ENCODE assay signal across 8 cellular contexts in the genomic region with DNA sequence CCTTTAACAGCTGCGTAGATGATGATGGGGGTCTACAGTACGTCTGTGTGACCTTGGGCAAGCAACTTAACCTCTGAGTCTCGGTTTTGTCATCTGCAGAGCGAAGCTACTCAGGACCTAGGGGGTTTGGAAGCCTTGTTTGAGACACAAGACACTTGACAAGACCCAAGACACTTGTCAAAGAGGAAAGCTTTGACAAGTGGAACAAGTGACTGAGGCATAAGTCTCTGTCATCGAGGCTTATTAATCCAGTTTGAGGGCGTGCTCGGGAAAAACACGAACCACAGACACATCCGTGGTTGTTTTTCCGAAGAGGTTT. TPM values are rescaled to one million over a fixed set of nuclear protein-coding genes. Genes with fewer than 3 reads are reported as not detected.
DNase-seq lines count a peak whose midpoint lies in the region; ATAC-seq and TF ChIP-seq lines count a peak whose summit lies in the region.

No MANE protein-coding gene starts in this region.

- peak overlapping the region; percentile 90 to 95 (median 91) for H3K4me3 Mint-ChIP-seq in immature natural killer cell

- intact Hi-C loops in stomach (cut with DNase I; ENCODE audit: low total_unique reads) = no loop called here

- H3K27ac ChIP-seq in stomach = peak overlapping the region; percentile 40 to 91 (median 71)

- H3K9me3 Mint-ChIP-seq in activated naive CD4-positive, alpha-beta T cell treated with anti-CD3 and anti-CD28 coated beads, Interleukin-2, amount 50 U/mL, for 72 hours = no peaks in the 10 kb centered on the region
- no peaks in the 10 kb centered on the region for H3K9me3 Mint-ChIP-seq in immature natural killer cell

- TF ChIP-seq CTCF in stomach (IDR thresholded peaks at IDR 0.05) = no peak

- TF ChIP-seq POLR2A in stomach (IDR thresholded peaks at IDR 0.05) = no peak

- no peaks in the 10 kb centered on the region for H3K36me3 ChIP-seq in stomach

- H3K4me1 ChIP-seq in stomach = peaks cover 15 to 31% (median 19%) of the 10 kb centered on the region in 4 donors

- H3K36me3 Mint-ChIP-seq in activated naive CD4-positive, alpha-beta T cell treated with anti-CD3 and anti-CD28 coated beads, Interleukin-2, amount 50 U/mL, for 72 hours = no peaks in the 10 kb centered on the region
- H3K36me3 Mint-ChIP-seq in immature natural killer cell = no peaks in the 10 kb centered on the region

- peak overlapping the region; percentile 69 to 80 (median 73) for H3K4me3 ChIP-seq in stomach

- peak overlapping the region; percentile 78 to 82 for H3K27ac Mint-ChIP-seq in activated naive CD4-positive, alpha-beta T cell treated with anti-CD3 and anti-CD28 coated beads, Interleukin-2, amount 50 U/mL, for 72 hours
- H3K27ac Mint-ChIP-seq in immature natural killer cell = peak overlapping the region; percentile 84 to 95 (median 90)

- 30 to 43% (median 36%) methylated on average over 10 of the region's 10 CpGs for WGBS in stomach, 5 donors

- H3K27me3 ChIP-seq in stomach = no peaks in the 10 kb centered on the region

- no peak for TF ChIP-seq EP300 in stomach (IDR thresholded peaks at IDR 0.05)

- no peaks in the 10 kb centered on the region for H3K9me3 ChIP-seq in stomach

- peaks cover 16 to 19% of the 10 kb centered on the region in 2 donors for H3K4me1 Mint-ChIP-seq in immature natural killer cell

- ATAC-seq in activated CD4-positive, CD25-positive, alpha-beta regulatory T cell treated with anti-CD3 and anti-CD28 coated beads, Interleukin-2, amount 50 U/mL, for 24 hours = peak; percentile 3 to 5
- ATAC-seq in activated naive CD4-positive, alpha-beta T cell treated with anti-CD3 and anti-CD28 coated beads, Interleukin-2, amount 50 U/mL, for 72 hours = peak; percentile 10 to 11
- ATAC-seq in HG03159 (IDR thresholded peaks at IDR 0.05; ENCODE audit: unreplicated experiment) = no peak

- H3K27me3 Mint-ChIP-seq in immature natural killer cell (ENCODE audit: low read depth in 3 of 3) = peaks cover 7 to 12% (median 10%) of the 10 kb centered on the region in 3 donors

- no peak for DNase-seq in activated CD4-positive, CD25-positive, alpha-beta regulatory T cell (lab: John Stamatoyannopoulos, UW)
- no peak for DNase-seq in activated naive CD4-positive, alpha-beta T cell treated with anti-CD3 and anti-CD28 coated beads, Interleukin-2, amount 50 U/mL, for 72 hours (ENCODE audit: low spot score in 2 of 2)
- no peak for DNase-seq in immature natural killer cell
- DNase-seq in stomach = no peak
- no peak for DNase-seq in kidney tubule cell (ENCODE audit: low spot score)
- no peak for DNase-seq in NCI-H226

RNA-seq across cellular contexts. Expression of a gene that starts 0.7 kb away (rescaled TPM):
- total RNA-seq in activated naive CD4-positive, alpha-beta T cell treated with anti-CD3 and anti-CD28 coated beads, Interleukin-2, amount 50 U/mL, for 72 hours = 10 to 100 TPM in 1 of 2 donors, 1 to 10 TPM in 1; 4.6 to 11.5 TPM
- polyA plus RNA-seq in immature natural killer cell (1 to 10 TPM in 2 of 3 donors, not detected in 1; 3.7 to 4.2 TPM), stomach (10 to 100 TPM; 20.2 to 25.3 (median 25.2) TPM)
- total RNA-seq in stomach = 10 to 100 TPM in 2 of 5 donors, 1 to 10 TPM in 2, under 1 TPM in 1; 0.58 to 86.0 (median 8.9) TPM

RNA-seq across cellular contexts. Expression of a gene that starts 16.2 kb away (rescaled TPM):
- not detected for total RNA-seq in activated naive CD4-positive, alpha-beta T cell treated with anti-CD3 and anti-CD28 coated beads, Interleukin-2, amount 50 U/mL, for 72 hours
- not detected for polyA plus RNA-seq in immature natural killer cell
- under 1 TPM in 1 of 5 donors, not detected in 4; 0.37 TPM for total RNA-seq in stomach
- 1 to 10 TPM in 2 of 3 donors, not detected in 1; 1.1 to 2.9 TPM for polyA plus RNA-seq in stomach
